In the genomic region with DNA sequence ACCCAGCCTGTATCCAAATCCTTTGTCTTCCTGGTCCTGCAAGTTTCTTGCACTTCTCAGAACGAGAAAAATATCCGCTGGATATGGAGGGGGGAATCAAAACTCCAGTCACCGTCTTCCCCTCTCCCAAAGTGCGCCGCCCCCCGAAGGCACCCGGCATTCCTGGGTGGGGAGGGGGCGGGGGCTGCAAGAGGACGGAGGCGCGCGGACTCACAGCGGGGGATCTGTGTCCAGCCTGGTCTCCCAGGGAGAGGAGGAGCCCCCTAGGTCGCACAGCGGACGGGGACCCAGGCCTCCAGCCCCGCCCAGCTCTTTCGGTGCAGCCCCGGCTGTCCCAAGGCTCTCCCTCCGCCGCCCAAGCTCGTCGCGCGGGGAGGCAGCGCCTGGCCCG, we compare ENCODE assay signal across 9 cellular contexts. TPM values are rescaled to one million over a fixed set of nuclear protein-coding genes. Genes with fewer than 3 reads are reported as not detected.
DNase-seq lines count a peak whose midpoint lies in the region; ATAC-seq and TF ChIP-seq lines count a peak whose summit lies in the region.
"Had no signal": no experiment of that assay in that cellular context is flagged by ENCODE, and none has a peak within 500 bp of the region (broad histone marks: within the 10 kb centered on the region; RNA-seq: fewer than 3 reads in every experiment).

No MANE protein-coding gene starts in this region.

- H2BK120ac ChIP-seq in trophoblast cell (ENCODE audit: insufficient read depth, low read length, poor library complexity) = no peak overlapping the region

- peak overlapping the region; percentile 6 for H3K4ac ChIP-seq in trophoblast cell (ENCODE audit: low read depth, low read length)

- peak overlapping the region; percentile 36 for H4K91ac ChIP-seq in trophoblast cell (ENCODE audit: low read depth, low read length)

- no peak overlapping the region for H3K27ac ChIP-seq in esophagus (ENCODE audit: low read depth in 2 of 2, low read length in 1 of 2)
- H3K27ac ChIP-seq in trophoblast cell (ENCODE audit: low read depth, low read length) = no peak overlapping the region

- no peak overlapping the region for H2BK12ac ChIP-seq in trophoblast cell (ENCODE audit: low read length)

- H2AFZ ChIP-seq in trophoblast cell (ENCODE audit: insufficient read depth, low read length, poor library complexity) = peak overlapping the region; percentile 85

- peak overlapping the region; percentile 80 for H4K8ac ChIP-seq in trophoblast cell (ENCODE audit: low read depth, low read length)

- H2AK5ac ChIP-seq in trophoblast cell (ENCODE audit: low read length) = no peak overlapping the region

- peak overlapping the region; percentile 48 for H3K4me3 ChIP-seq in GM06990 (replicated peaks; ENCODE audit: low read depth, low read length)
- H3K4me3 ChIP-seq in esophagus (ENCODE audit: low read depth in 1 of 2, low read length in 2 of 2) = peak overlapping the region; percentile 47 to 53
- H3K4me3 ChIP-seq in trophoblast cell (ENCODE audit: low read depth, low read length) = peak overlapping the region; percentile 68

- H3K27me3 ChIP-seq in GM06990 (replicated peaks; ENCODE audit: control insufficient read depth, insufficient read depth, low read length) = peaks cover 11% of the 10 kb centered on the region
- H3K27me3 ChIP-seq in esophagus (ENCODE audit: control insufficient read depth in 1 of 2, insufficient read depth in 2 of 2, low read length in 2 of 2) = no peaks in the 10 kb centered on the region
- peaks cover 57% of the 10 kb centered on the region for H3K27me3 ChIP-seq in trophoblast cell (ENCODE audit: insufficient read depth, low read length)

- DNase-seq in GM06990 (ENCODE audit: extremely low read depth, insufficient read length) (no peak), OCI-M1 (lab: John Stamatoyannopoulos, UW) (peak; percentile 84), trophoblast cell (no peak), C1 segment of cervical spinal cord (lab: John Stamatoyannopoulos, UW) (no peak)
- no peak for DNase-seq in effector CD8-positive, alpha-beta T cell (lab: John Stamatoyannopoulos, UW)
- DNase-seq: occipital lobe had no signal

- no peaks in the 10 kb centered on the region for H3K36me3 ChIP-seq in GM06990 (ENCODE audit: control insufficient read depth, insufficient read depth, low read length)
- H3K36me3 ChIP-seq in esophagus (ENCODE audit: control insufficient read depth in 2 of 2, insufficient read depth in 2 of 2, low read length in 1 of 2) = no peaks in the 10 kb centered on the region
- no peaks in the 10 kb centered on the region for H3K36me3 ChIP-seq in trophoblast cell (ENCODE audit: control insufficient read depth in 1 of 2, insufficient read depth in 2 of 2, low read length in 2 of 2)

- H3K9me3 ChIP-seq in esophagus (ENCODE audit: control insufficient read depth in 2 of 2, insufficient read depth in 1 of 2, low read depth in 1 of 2, low read length in 1 of 2) (peaks cover 0 to 2% of the 10 kb centered on the region in 2 donors), trophoblast cell (ENCODE audit: insufficient read depth, low read depth, low read length) (peaks cover 8% of the 10 kb centered on the region)

- no peak overlapping the region for H3K9ac ChIP-seq in trophoblast cell (ENCODE audit: low read length)

- peaks cover 13 to 29% of the 10 kb centered on the region in 2 donors for H3K4me1 ChIP-seq in esophagus (ENCODE audit: control insufficient read depth in 2 of 2, insufficient read depth in 2 of 2, low read length in 1 of 2)
- peaks cover 20 to 21% of the 10 kb centered on the region in 2 experiments for H3K4me1 ChIP-seq in trophoblast cell (ENCODE audit: control insufficient read depth in 1 of 2, insufficient read depth in 2 of 2, low read length in 2 of 2)

- peak overlapping the region; percentile 81 for H3K4me2 ChIP-seq in trophoblast cell (ENCODE audit: low read length)

- no peak overlapping the region for H2BK5ac ChIP-seq in trophoblast cell (ENCODE audit: low read depth, low read length, poor library complexity)

- WGBS in esophagus, 2 donors = 1 to 2% methylated on average over 23 to 27 of the region's 27 CpGs
- WGBS in trophoblast cell (ENCODE audit: extremely low coverage, insufficient coverage, insufficient read length) = no CpG with 5 or more reads among the region's 27 CpGs

- peak overlapping the region; percentile 64 for H3K18ac ChIP-seq in trophoblast cell (ENCODE audit: low read length)

- no peak for TF ChIP-seq CTCF in GM06990 (IDR thresholded peaks at IDR 0.05; ENCODE audit: insufficient read depth, low read length, poor library complexity, severe bottlenecking)

- no peak overlapping the region for H3K23ac ChIP-seq in trophoblast cell (ENCODE audit: low read length)

- peak overlapping the region; percentile 27 for H4K12ac ChIP-seq in trophoblast cell (ENCODE audit: low read depth, low read length)

- peaks cover 2% of the 10 kb centered on the region for H3K79me2 ChIP-seq in trophoblast cell (ENCODE audit: control insufficient read depth, insufficient read depth, low read length, poor library complexity)

- ATAC-seq in HG03565 (IDR thresholded peaks at IDR 0.05; ENCODE audit: unreplicated experiment) (no peak), GM21390 (IDR thresholded peaks at IDR 0.05; ENCODE audit: unreplicated experiment) (no peak)

- H3K14ac ChIP-seq in trophoblast cell (ENCODE audit: low read length) = peak overlapping the region; percentile 45

- H3K79me1 ChIP-seq in trophoblast cell (ENCODE audit: low read length) = peaks cover 9% of the 10 kb centered on the region

RNA-seq across cellular contexts. Expression of a gene that starts 2.1 kb away (rescaled TPM):
- polyA plus RNA-seq in esophagus = under 1 TPM; 0.20 to 0.25 TPM
- polyA plus RNA-seq in trophoblast cell (2013) = 19.6 and 20.6 TPM in 2 replicates
